12 cellular contexts compared by ENCODE assay signal in genomic region chr17:57461082-57461481, GRCh38.
DNase-seq lines count a peak whose midpoint lies in the region; ATAC-seq and TF ChIP-seq lines count a peak whose summit lies in the region.
"Had no signal": no experiment of that assay in that cellular context is flagged by ENCODE, and none has a peak within 500 bp of the region (broad histone marks: within the 10 kb centered on the region; RNA-seq: fewer than 3 reads in every experiment).

No MANE protein-coding gene starts in this region.

- H3K14ac ChIP-seq in mesenchymal stem cell (ENCODE audit: low read length in 2 of 2) = peak overlapping the region in 1 of 2 experiments; percentile 85

- no peak overlapping the region for H2BK120ac ChIP-seq in mesenchymal stem cell (ENCODE audit: low read depth, low read length)

- no peak overlapping the region for H3K23ac ChIP-seq in mesenchymal stem cell (ENCODE audit: low read length in 2 of 2)

- H3K18ac ChIP-seq in mesenchymal stem cell (ENCODE audit: low read depth in 1 of 2, low read length in 2 of 2) = peak overlapping the region in 1 of 2 experiments; percentile 63

- H3K36me3 ChIP-seq in GM23248 (ENCODE audit: low read depth) = no peaks in the 10 kb centered on the region
- peaks cover 0 to 2% of the 10 kb centered on the region in 2 experiments for H3K36me3 ChIP-seq in mesenchymal stem cell (ENCODE audit: control insufficient read depth in 1 of 2, insufficient read depth in 2 of 2, low read depth in 1 of 2, low read length in 2 of 2)

- H3K4ac ChIP-seq in mesenchymal stem cell (ENCODE audit: low read depth in 1 of 2, low read length in 2 of 2) = no peak overlapping the region

- no peak for ATAC-seq in left ventricle myocardium superior

- no peak overlapping the region for H2AK5ac ChIP-seq in mesenchymal stem cell (ENCODE audit: low read length, severe bottlenecking)

- no peaks in the 10 kb centered on the region for H3F3A ChIP-seq in GM23248 (ENCODE audit: insufficient read depth)

- no peak overlapping the region for H3K4me2 ChIP-seq in GM23248 (ENCODE audit: unreplicated experiment)
- H3K4me2 ChIP-seq in mesenchymal stem cell (ENCODE audit: low read length, poor library complexity, severe bottlenecking) = no peak overlapping the region

- H3K9ac ChIP-seq in GM23248 (no peak overlapping the region), mesenchymal stem cell (ENCODE audit: low read length) (no peak overlapping the region)

- no peaks in the 10 kb centered on the region for H3K9me3 ChIP-seq in GM23248 (ENCODE audit: low read depth)
- H3K9me3 ChIP-seq in mesenchymal stem cell (ENCODE audit: control insufficient read depth, low read length) = no peaks in the 10 kb centered on the region

- in situ Hi-C loops in GM23248 (cut with MboI) = no loop called here

- H3K9me2 ChIP-seq in GM23248 (ENCODE audit: insufficient read depth) = no peaks in the 10 kb centered on the region

- H3K4me1 ChIP-seq in GM23248 (ENCODE audit: insufficient read depth) (peaks cover 18% of the 10 kb centered on the region), mesenchymal stem cell (ENCODE audit: control insufficient read depth, insufficient read depth, low read depth, low read length) (peaks cover 24% of the 10 kb centered on the region)

- no peak overlapping the region for H2BK12ac ChIP-seq in mesenchymal stem cell (ENCODE audit: low read length in 2 of 2)

- no peaks in the 10 kb centered on the region for H3K79me2 ChIP-seq in GM23248 (ENCODE audit: insufficient read depth)

- H3K4me3 ChIP-seq in GM23248 = no peak overlapping the region
- no peak overlapping the region for H3K4me3 ChIP-seq in mesenchymal stem cell (ENCODE audit: insufficient read depth in 1 of 2, low read depth in 1 of 2, low read length in 2 of 2)

- no peak overlapping the region for H2BK5ac ChIP-seq in mesenchymal stem cell (ENCODE audit: low read depth, low read length, poor library complexity, severe bottlenecking)

- 69 to 77% methylated on average over 6 of the region's 6 CpGs for WGBS in GM23248 (ENCODE audit: low coverage in 1 of 2, low lambda C conversion rate in 2 of 2, missing lambda C conversion rate in 2 of 2), 2 experiments
- 85% methylated on average over 4 of the region's 6 CpGs for WGBS in mesenchymal stem cell

- intact Hi-C loops in left ventricle myocardium superior (cut with micrococcal nuclease) = no loop called here

- no peak overlapping the region for H4K91ac ChIP-seq in mesenchymal stem cell (ENCODE audit: low read length)

- H3K79me1 ChIP-seq in mesenchymal stem cell (replicated peaks; ENCODE audit: low read length, poor library complexity, severe bottlenecking) = peaks cover 38% of the 10 kb centered on the region

- no peaks in the 10 kb centered on the region for H4K20me1 ChIP-seq in GM23248 (ENCODE audit: insufficient read depth)

- H3K27me3 ChIP-seq in GM23248 (replicated peaks; ENCODE audit: insufficient read depth) = no peaks in the 10 kb centered on the region
- no peaks in the 10 kb centered on the region for H3K27me3 ChIP-seq in mesenchymal stem cell (ENCODE audit: control insufficient read depth in 1 of 2, insufficient read depth in 1 of 2, low read length in 2 of 2)

- no peak overlapping the region for H4K8ac ChIP-seq in mesenchymal stem cell (ENCODE audit: low read length)

- H2AFZ ChIP-seq in GM23248 (no peak overlapping the region), mesenchymal stem cell (ENCODE audit: low read depth, low read length) (no peak overlapping the region)

- peak overlapping the region; percentile 21 for H2BK15ac ChIP-seq in mesenchymal stem cell (ENCODE audit: low read depth, poor library complexity, severe bottlenecking)

- no peak for TF ChIP-seq CTCF in GM20000 (IDR thresholded peaks at IDR 0.05; ENCODE audit: extremely low read depth, missing control alignments)

- H3K27ac ChIP-seq in GM23248 (no peak overlapping the region), mesenchymal stem cell (ENCODE audit: low read length, poor library complexity, severe bottlenecking) (no peak overlapping the region)
- H3K27ac ChIP-seq: 22Rv1 had no signal

- peak; percentile 70 for DNase-seq in NCI-H82 (lab: John Stamatoyannopoulos, UW)
- no peak for DNase-seq in NCI-H82 treated with DMSO at 0.1 percent for 48 hours (lab: John Stamatoyannopoulos, UW; ENCODE audit: unreplicated experiment)
- DNase-seq in GM23248 = peak; percentile 58
- DNase-seq in activated CD4-positive, CD25-positive, alpha-beta regulatory T cell treated with anti-CD3 and anti-CD28 coated beads, Interleukin-2, amount 50 U/mL, for 72 hours = peak; percentile 58
- no peak for DNase-seq in mesenchymal stem cell
- DNase-seq in left ventricle myocardium superior = no peak
- DNase-seq in GM20000 (ENCODE audit: low spot score) = no peak
- no peak for DNase-seq in SW 1271 (lab: John Stamatoyannopoulos, UW)
- DNase-seq: naive B cell, NCI-H1048, substantia nigra had no signal

Comparison
In these comparisons a context has a peak if more than half of its experiments do, and no peak if none do; other contexts are left out.
1. DNase-seq: peak in NCI-H82 (single experiment), GM23248 (single experiment) and activated CD4-positive, CD25-positive, alpha-beta regulatory T cell treated with anti-CD3 and anti-CD28 coated beads, Interleukin-2, amount 50 U/mL, for 72 hours (single experiment); none in NCI-H82 treated with DMSO at 0.1 percent for 48 hours (single experiment), mesenchymal stem cell (single experiment), left ventricle myocardium superior (single experiment), GM20000 (single experiment) and SW 1271 (0 of 2).